ENCODE assay signal across 1 cellular context in genomic region chr20:36605309-36606170, GRCh38.
TF ChIP-seq lines count a peak whose summit lies in the region.

Gene RAB5IF (plus strand): TSS chr20:36605779. CDS start chr20:36605952, 173 bp downstream.

TF ChIP-seq in HepG2, 621 proteins besides CTCF, POLR2A, EP300 and RAD21 (continued from another document and continues in another):
- TF ChIP-seq HMGXB3 (CRISPR knock-in tag; IDR thresholded peaks at IDR 0.05; ENCODE audit: borderline replicate concordance) (peak; percentile 97), PBX2 (CRISPR knock-in tag; IDR thresholded peaks at IDR 0.05) (peak; percentile 35; the same call in 1 of the 2 replicates), TOPORS (CRISPR knock-in tag; IDR thresholded peaks at IDR 0.05) (peak; percentile 95), TAF1 (CRISPR knock-in tag; IDR thresholded peaks at IDR 0.05) (peak; percentile 92), ZFX (CRISPR knock-in tag; IDR thresholded peaks at IDR 0.05; ENCODE audit: low read depth) (peak; percentile 94), MTF1 (CRISPR knock-in tag; IDR thresholded peaks at IDR 0.05) (peak; percentile 22; the same call in 1 of the 2 replicates), ZNF770 (CRISPR knock-in tag; IDR thresholded peaks at IDR 0.05) (peak; percentile 81; the same call in 1 of the 2 replicates), TSC22D2 (CRISPR knock-in tag; IDR thresholded peaks at IDR 0.05; ENCODE audit: borderline replicate concordance) (peak; percentile 80; the same call in 1 of the 2 replicates), SMAD3 (CRISPR knock-in tag; IDR thresholded peaks at IDR 0.05) (peak; percentile 96), ZNF121 (CRISPR knock-in tag; IDR thresholded peaks at IDR 0.05) (peak; percentile 10; the same call in 1 of the 2 replicates), ZSCAN29 (CRISPR knock-in tag; conservative IDR thresholded peaks at IDR 0.05) (peak; percentile 54; the same call in 1 of the 2 replicates), PAWR (CRISPR knock-in tag; IDR thresholded peaks at IDR 0.05; ENCODE audit: borderline replicate concordance) (no peak), JUNB (CRISPR knock-in tag; IDR thresholded peaks at IDR 0.05; ENCODE audit: borderline replicate concordance) (no peak), SPEN (CRISPR knock-in tag; IDR thresholded peaks at IDR 0.05; ENCODE audit: low read depth) (peak; percentile 100), ZNF773 (CRISPR knock-in tag; IDR thresholded peaks at IDR 0.05; ENCODE audit: borderline replicate concordance) (peak; percentile 73; the same call in 1 of the 2 replicates), SMC3 (IDR thresholded peaks at IDR 0.05; ENCODE audit: low read length) (peak; percentile 79), ZNF569 (CRISPR knock-in tag; IDR thresholded peaks at IDR 0.05; ENCODE audit: borderline replicate concordance) (no peak), ZNF350 (CRISPR knock-in tag; IDR thresholded peaks at IDR 0.05; ENCODE audit: borderline replicate concordance, low read depth) (peak; percentile 100), NKX3-1 (CRISPR knock-in tag; IDR thresholded peaks at IDR 0.05) (peak; percentile 62), ZNF747 (CRISPR knock-in tag; IDR thresholded peaks at IDR 0.05; ENCODE audit: borderline replicate concordance) (peak; percentile 54; the same call in 1 of the 2 replicates), ZNF597 (CRISPR knock-in tag; IDR thresholded peaks at IDR 0.05) (no peak), GABPB1 (CRISPR knock-in tag; IDR thresholded peaks at IDR 0.05) (peak; percentile 98), NFKBIZ (CRISPR knock-in tag; IDR thresholded peaks at IDR 0.05) (peak; percentile 67; the same call in 1 of the 2 replicates), YY1 (IDR thresholded peaks at IDR 0.05; ENCODE audit: insufficient read depth, insufficient replicate concordance, low read depth, low read length) (peak; percentile 85), FIP1L1 (IDR thresholded peaks at IDR 0.05; ENCODE audit: borderline replicate concordance, insufficient read depth, low read depth, low read length) (no peak), E2F2 (CRISPR knock-in tag; IDR thresholded peaks at IDR 0.05; ENCODE audit: borderline replicate concordance) (peak; percentile 90; the same call in 1 of the 2 replicates), ZNF136 (CRISPR knock-in tag; IDR thresholded peaks at IDR 0.05; ENCODE audit: low read depth) (peak; percentile 97), ZNF557 (CRISPR knock-in tag; IDR thresholded peaks at IDR 0.05) (0 out of 2 replicates have a peak, but pooled peaks have one; percentile 76), RBM39 (IDR thresholded peaks at IDR 0.05; ENCODE audit: low read depth, low read length, poor library complexity, severe bottlenecking) (peak; percentile 88), GTF2F1 (IDR thresholded peaks at IDR 0.05; ENCODE audit: low read length) (no peak; the same call in none of the 2 replicates), ZNF432 (CRISPR knock-in tag; IDR thresholded peaks at IDR 0.05; ENCODE audit: borderline replicate concordance) (no peak), ZNF775 (CRISPR knock-in tag; IDR thresholded peaks at IDR 0.05; ENCODE audit: borderline replicate concordance) (0 out of 2 replicates have a peak, but pooled peaks have one; percentile 3), TGIF2 (CRISPR knock-in tag; IDR thresholded peaks at IDR 0.05) (peak; percentile 87; the same call in 1 of the 2 replicates), GLI4 (CRISPR knock-in tag; IDR thresholded peaks at IDR 0.05; ENCODE audit: borderline replicate concordance) (peak; percentile 99; the same call in 1 of the 2 replicates), FOXC1 (CRISPR knock-in tag; IDR thresholded peaks at IDR 0.05; ENCODE audit: borderline replicate concordance) (peak; percentile 98), SP4 (CRISPR knock-in tag; IDR thresholded peaks at IDR 0.05) (peak; percentile 95), KAT7 (CRISPR knock-in tag; IDR thresholded peaks at IDR 0.05; ENCODE audit: borderline replicate concordance) (peak; percentile 97)
- TF ChIP-seq, protein P1, sequence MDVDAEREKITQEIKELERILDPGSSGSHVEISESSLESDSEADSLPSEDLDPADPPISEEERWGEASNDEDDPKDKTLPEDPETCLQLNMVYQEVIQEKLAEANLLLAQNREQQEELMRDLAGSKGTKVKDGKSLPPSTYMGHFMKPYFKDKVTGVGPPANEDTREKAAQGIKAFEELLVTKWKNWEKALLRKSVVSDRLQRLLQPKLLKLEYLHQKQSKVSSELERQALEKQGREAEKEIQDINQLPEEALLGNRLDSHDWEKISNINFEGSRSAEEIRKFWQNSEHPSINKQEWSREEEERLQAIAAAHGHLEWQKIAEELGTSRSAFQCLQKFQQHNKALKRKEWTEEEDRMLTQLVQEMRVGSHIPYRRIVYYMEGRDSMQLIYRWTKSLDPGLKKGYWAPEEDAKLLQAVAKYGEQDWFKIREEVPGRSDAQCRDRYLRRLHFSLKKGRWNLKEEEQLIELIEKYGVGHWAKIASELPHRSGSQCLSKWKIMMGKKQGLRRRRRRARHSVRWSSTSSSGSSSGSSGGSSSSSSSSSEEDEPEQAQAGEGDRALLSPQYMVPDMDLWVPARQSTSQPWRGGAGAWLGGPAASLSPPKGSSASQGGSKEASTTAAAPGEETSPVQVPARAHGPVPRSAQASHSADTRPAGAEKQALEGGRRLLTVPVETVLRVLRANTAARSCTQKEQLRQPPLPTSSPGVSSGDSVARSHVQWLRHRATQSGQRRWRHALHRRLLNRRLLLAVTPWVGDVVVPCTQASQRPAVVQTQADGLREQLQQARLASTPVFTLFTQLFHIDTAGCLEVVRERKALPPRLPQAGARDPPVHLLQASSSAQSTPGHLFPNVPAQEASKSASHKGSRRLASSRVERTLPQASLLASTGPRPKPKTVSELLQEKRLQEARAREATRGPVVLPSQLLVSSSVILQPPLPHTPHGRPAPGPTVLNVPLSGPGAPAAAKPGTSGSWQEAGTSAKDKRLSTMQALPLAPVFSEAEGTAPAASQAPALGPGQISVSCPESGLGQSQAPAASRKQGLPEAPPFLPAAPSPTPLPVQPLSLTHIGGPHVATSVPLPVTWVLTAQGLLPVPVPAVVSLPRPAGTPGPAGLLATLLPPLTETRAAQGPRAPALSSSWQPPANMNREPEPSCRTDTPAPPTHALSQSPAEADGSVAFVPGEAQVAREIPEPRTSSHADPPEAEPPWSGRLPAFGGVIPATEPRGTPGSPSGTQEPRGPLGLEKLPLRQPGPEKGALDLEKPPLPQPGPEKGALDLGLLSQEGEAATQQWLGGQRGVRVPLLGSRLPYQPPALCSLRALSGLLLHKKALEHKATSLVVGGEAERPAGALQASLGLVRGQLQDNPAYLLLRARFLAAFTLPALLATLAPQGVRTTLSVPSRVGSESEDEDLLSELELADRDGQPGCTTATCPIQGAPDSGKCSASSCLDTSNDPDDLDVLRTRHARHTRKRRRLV (CRISPR knock-in tag; IDR thresholded peaks at IDR 0.05): peak; percentile 92; the same call in 1 of the 2 replicates
- TF ChIP-seq, protein P2, sequence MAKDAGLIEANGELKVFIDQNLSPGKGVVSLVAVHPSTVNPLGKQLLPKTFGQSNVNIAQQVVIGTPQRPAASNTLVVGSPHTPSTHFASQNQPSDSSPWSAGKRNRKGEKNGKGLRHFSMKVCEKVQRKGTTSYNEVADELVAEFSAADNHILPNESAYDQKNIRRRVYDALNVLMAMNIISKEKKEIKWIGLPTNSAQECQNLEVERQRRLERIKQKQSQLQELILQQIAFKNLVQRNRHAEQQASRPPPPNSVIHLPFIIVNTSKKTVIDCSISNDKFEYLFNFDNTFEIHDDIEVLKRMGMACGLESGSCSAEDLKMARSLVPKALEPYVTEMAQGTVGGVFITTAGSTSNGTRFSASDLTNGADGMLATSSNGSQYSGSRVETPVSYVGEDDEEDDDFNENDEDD (CRISPR knock-in tag; IDR thresholded peaks at IDR 0.05; ENCODE audit: borderline replicate concordance): peak; percentile 97
- TF ChIP-seq, protein P3, sequence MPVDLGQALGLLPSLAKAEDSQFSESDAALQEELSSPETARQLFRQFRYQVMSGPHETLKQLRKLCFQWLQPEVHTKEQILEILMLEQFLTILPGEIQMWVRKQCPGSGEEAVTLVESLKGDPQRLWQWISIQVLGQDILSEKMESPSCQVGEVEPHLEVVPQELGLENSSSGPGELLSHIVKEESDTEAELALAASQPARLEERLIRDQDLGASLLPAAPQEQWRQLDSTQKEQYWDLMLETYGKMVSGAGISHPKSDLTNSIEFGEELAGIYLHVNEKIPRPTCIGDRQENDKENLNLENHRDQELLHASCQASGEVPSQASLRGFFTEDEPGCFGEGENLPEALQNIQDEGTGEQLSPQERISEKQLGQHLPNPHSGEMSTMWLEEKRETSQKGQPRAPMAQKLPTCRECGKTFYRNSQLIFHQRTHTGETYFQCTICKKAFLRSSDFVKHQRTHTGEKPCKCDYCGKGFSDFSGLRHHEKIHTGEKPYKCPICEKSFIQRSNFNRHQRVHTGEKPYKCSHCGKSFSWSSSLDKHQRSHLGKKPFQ (CRISPR knock-in tag; IDR thresholded peaks at IDR 0.05; ENCODE audit: insufficient replicate concordance): peak; percentile 91
- TF ChIP-seq, protein P4, sequence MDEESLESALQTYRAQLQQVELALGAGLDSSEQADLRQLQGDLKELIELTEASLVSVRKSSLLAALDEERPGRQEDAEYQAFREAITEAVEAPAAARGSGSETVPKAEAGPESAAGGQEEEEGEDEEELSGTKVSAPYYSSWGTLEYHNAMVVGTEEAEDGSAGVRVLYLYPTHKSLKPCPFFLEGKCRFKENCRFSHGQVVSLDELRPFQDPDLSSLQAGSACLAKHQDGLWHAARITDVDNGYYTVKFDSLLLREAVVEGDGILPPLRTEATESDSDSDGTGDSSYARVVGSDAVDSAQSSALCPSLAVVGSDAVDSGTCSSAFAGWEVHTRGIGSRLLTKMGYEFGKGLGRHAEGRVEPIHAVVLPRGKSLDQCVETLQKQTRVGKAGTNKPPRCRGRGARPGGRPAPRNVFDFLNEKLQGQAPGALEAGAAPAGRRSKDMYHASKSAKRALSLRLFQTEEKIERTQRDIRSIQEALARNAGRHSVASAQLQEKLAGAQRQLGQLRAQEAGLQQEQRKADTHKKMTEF (CRISPR knock-in tag; IDR thresholded peaks at IDR 0.05): peak; percentile 99
